8 cellular contexts compared by ENCODE assay signal in genomic region chr17:18039535-18040286, GRCh38. TPM values are rescaled to one million over a fixed set of nuclear protein-coding genes. Genes with fewer than 3 reads are reported as not detected.
DNase-seq lines count a peak whose midpoint lies in the region; ATAC-seq and TF ChIP-seq lines count a peak whose summit lies in the region.

No MANE protein-coding gene starts in this region.

- POLR2A ChIA-PET in SK-N-SH (lab: Yijun Ruan, JAX) = no interaction called here

- ATAC-seq in GM18517 (IDR thresholded peaks at IDR 0.05; ENCODE audit: unreplicated experiment) (peak; percentile 4), HG03025 (IDR thresholded peaks at IDR 0.05; ENCODE audit: low FRiP score, unreplicated experiment) (peak; percentile 39)

- H3K9ac ChIP-seq in SK-N-SH = peak overlapping the region; percentile 84

- no peaks in the 10 kb centered on the region for H3K9me3 Mint-ChIP-seq in endothelial cell (ENCODE audit: unreplicated experiment)

- CTCF ChIA-PET in SK-N-SH (lab: Yijun Ruan, JAX) = no interaction called here

- peak overlapping the region; percentile 94 for H3K4me2 ChIP-seq in SK-N-SH

- no peak for TF ChIP-seq EP300 in SK-N-SH (IDR thresholded peaks at IDR 0.05; ENCODE audit: borderline replicate concordance in 1 of 2, low read depth in 1 of 2, low read length in 1 of 2)

- H3K27me3 Mint-ChIP-seq in endothelial cell (ENCODE audit: unreplicated experiment) = peaks cover 6% of the 10 kb centered on the region

- TF ChIP-seq CTCF in AG10803 (conservative IDR thresholded peaks at IDR 0.05; ENCODE audit: low read length) (no peak), SK-N-SH (IDR thresholded peaks at IDR 0.05) (no peak), endothelial cell (IDR thresholded peaks at IDR 0.05; ENCODE audit: unreplicated experiment) (no peak), vagina (IDR thresholded peaks at IDR 0.05) (no peak)

- H3K27me3 ChIP-seq in SK-N-SH (ENCODE audit: insufficient read depth) (no peaks in the 10 kb centered on the region), vagina (no peaks in the 10 kb centered on the region)

- peaks cover 7% of the 10 kb centered on the region for H3F3A ChIP-seq in SK-N-SH (replicated peaks; ENCODE audit: insufficient read depth)

- peaks cover 5% of the 10 kb centered on the region; the same call in 1 of the 2 replicates for H4K20me1 ChIP-seq in SK-N-SH (ENCODE audit: insufficient read depth)

- no peak for TF ChIP-seq POLR2A in vagina (IDR thresholded peaks at IDR 0.05)

- no peaks in the 10 kb centered on the region for H3K9me3 ChIP-seq in SK-N-SH
- H3K9me3 ChIP-seq in vagina = no peaks in the 10 kb centered on the region

- WGBS in SK-N-SH (ENCODE audit: low lambda C conversion rate) = 0% methylated on average over 12 of the region's 81 CpGs

- no peaks in the 10 kb centered on the region for H3K36me3 ChIP-seq in SK-N-SH (replicated peaks in 1 of 2; ENCODE audit: control insufficient read depth in 1 of 2, insufficient read depth in 2 of 2, low read length in 1 of 2)
- peaks cover 0 to under 1% of the 10 kb centered on the region in 2 donors for H3K36me3 ChIP-seq in vagina

- H3K27ac Mint-ChIP-seq in endothelial cell (ENCODE audit: unreplicated experiment) = peak overlapping the region; percentile 58

- H3K4me3 Mint-ChIP-seq in endothelial cell (ENCODE audit: unreplicated experiment) = peak overlapping the region; percentile 99

- H2AFZ ChIP-seq in SK-N-SH (ENCODE audit: low read depth) = peak overlapping the region; percentile 58

- no peaks in the 10 kb centered on the region for H3K9me2 ChIP-seq in SK-N-SH

- peaks cover 0 to 27% of the 10 kb centered on the region in 2 experiments; a peak in 2 of 4 replicates for H3K4me1 ChIP-seq in SK-N-SH (ENCODE audit: control insufficient read depth in 1 of 2, insufficient read depth in 2 of 2, low read depth in 1 of 2, low read length in 1 of 2)
- H3K4me1 ChIP-seq in vagina = peaks cover 40% of the 10 kb centered on the region

- TF ChIP-seq RAD21 in SK-N-SH (IDR thresholded peaks at IDR 0.05; ENCODE audit: low read length) = no peak

- H3K79me2 ChIP-seq in SK-N-SH (ENCODE audit: insufficient read depth) = peaks cover 60% of the 10 kb centered on the region

- intact Hi-C loops in vagina (cut with DNase I) = loop anchor here (5.0 kb wide), 1 partner anchor 357 kb away; the partner anchor contains the start of gene RAI1

- peaks cover 5% of the 10 kb centered on the region for H3K36me3 Mint-ChIP-seq in endothelial cell (ENCODE audit: low read depth, unreplicated experiment)

- H3K27ac ChIP-seq in SK-N-SH (ENCODE audit: low read depth in 2 of 2, low read length in 1 of 2) (peak overlapping the region; percentile 36 to 83; a peak in 3 of 4 replicates), vagina (peak overlapping the region; percentile 88)

- H3K4me3 ChIP-seq in AG10803 (ENCODE audit: low read length) (peak overlapping the region; percentile 76), SK-N-SH (ENCODE audit: low read depth in 2 of 2, low read length in 1 of 2) (peak overlapping the region; percentile 82 to 83), vagina (peak overlapping the region; percentile 87 to 90)

- DNase-seq in AG10803 (ENCODE audit: low read depth) (no peak), SK-N-SH (peak; percentile 91), endothelial cell (ENCODE audit: low spot score) (peak; percentile 38), myocyte (ENCODE audit: low read depth) (peak; percentile 33), vagina (ENCODE audit: extremely low spot score in 2 of 2) (no peak), NCI-H2029 treated with DMSO at 0.1 percent for 48 hours (lab: John Stamatoyannopoulos, UW) (no peak)

- H3K4me1 Mint-ChIP-seq in endothelial cell (ENCODE audit: unreplicated experiment) = peaks cover 27% of the 10 kb centered on the region

TF ChIP-seq in SK-N-SH, 30 proteins besides CTCF, POLR2A, EP300 and RAD21:
- TF ChIP-seq ELF1 (IDR thresholded peaks at IDR 0.05) (no peak), PBX3 (IDR thresholded peaks at IDR 0.05) (no peak), NRF1 (IDR thresholded peaks at IDR 0.05; ENCODE audit: low read depth, low read length) (peak; percentile 33; the same call in 1 of the 2 replicates)

RNA-seq across cellular contexts. Expression of gene GID4, which starts 0.5 kb away (rescaled TPM):
- polyA plus RNA-seq in SK-N-SH (2012; rRNA removed) = 4.3 and 4.4 TPM in 2 replicates
- 5.3 and 5.8 TPM in 2 replicates for polyA plus RNA-seq in SK-N-SH (2012; cell fraction: cytosol; rRNA removed)
- polyA plus RNA-seq in SK-N-SH (2012; cell fraction: nucleus; rRNA removed) = 3.6 and 4.5 TPM in 2 replicates
- total RNA-seq in endothelial cell (ENCODE audit: unreplicated experiment) (15.5 TPM), myocyte (13.2 and 13.9 TPM in 2 replicates), vagina (11.3 TPM)
- polyA plus RNA-seq in myocyte (2012) = 9.4 TPM

RNA-seq across cellular contexts. Expression of gene ATPAF2, which starts 0.7 kb away (rescaled TPM):
- polyA plus RNA-seq in SK-N-SH (2012; rRNA removed) = 17.0 and 20.8 TPM in 2 replicates
- 10.6 and 14.5 TPM in 2 replicates for polyA plus RNA-seq in SK-N-SH (2012; cell fraction: cytosol; rRNA removed)
- 39.9 and 71.2 TPM in 2 replicates for polyA plus RNA-seq in SK-N-SH (2012; cell fraction: nucleus; rRNA removed)
- total RNA-seq in endothelial cell (ENCODE audit: unreplicated experiment) (24.7 TPM), myocyte (21.8 and 29.9 TPM in 2 replicates), vagina (15.5 TPM)
- polyA plus RNA-seq in myocyte (2012) = 29.2 TPM

RNA-seq across cellular contexts. Expression of gene DRG2, which starts 48.0 kb away (rescaled TPM):
- 39.9 and 43.9 TPM in 2 replicates for polyA plus RNA-seq in SK-N-SH (2012; rRNA removed)
- 17.7 and 26.0 TPM in 2 replicates for polyA plus RNA-seq in SK-N-SH (2012; cell fraction: cytosol; rRNA removed)
- polyA plus RNA-seq in SK-N-SH (2012; cell fraction: nucleus; rRNA removed) = 106 and 115 TPM in 2 replicates
- total RNA-seq in endothelial cell (ENCODE audit: unreplicated experiment) = 38.3 TPM
- total RNA-seq in myocyte = 52.3 and 67.2 TPM in 2 replicates
- polyA plus RNA-seq in myocyte (2012) = 38.3 TPM
- 40.8 TPM for total RNA-seq in vagina

Comparison
In these comparisons a context has a peak if more than half of its experiments do, and no peak if none do; other contexts are left out.
1. DNase-seq: peak in SK-N-SH (single experiment), endothelial cell (single experiment) and myocyte (single experiment); none in AG10803 (single experiment), vagina (0 of 2) and NCI-H2029 treated with DMSO at 0.1 percent for 48 hours (single experiment).
2. Peak in every context shown above with its lines, with median percentiles within 50 percentile points of each other: H3K4me3 ChIP-seq.